In genomic region chr16:73034374-73034773, GRCh38 we compare ENCODE assay signal across 13 cellular contexts. TPM values are rescaled to one million over a fixed set of nuclear protein-coding genes. Genes with fewer than 3 reads are reported as not detected.
DNase-seq lines count a peak whose midpoint lies in the region; ATAC-seq lines count a peak whose summit lies in the region.
"Had no signal": no experiment of that assay in that cellular context is flagged by ENCODE, and none has a peak within 500 bp of the region (broad histone marks: within the 10 kb centered on the region; RNA-seq: fewer than 3 reads in every experiment).

No MANE protein-coding gene starts in this region.

- no peak overlapping the region for H3K14ac ChIP-seq in neuronal stem cell (ENCODE audit: low read length)

- H2AFZ ChIP-seq in neuronal stem cell (ENCODE audit: low read length) = no peak overlapping the region

- H3K4me2 ChIP-seq in neuronal stem cell (ENCODE audit: insufficient read depth, low read length, poor library complexity, severe bottlenecking) = no peak overlapping the region

- no peak overlapping the region for H4K8ac ChIP-seq in neuronal stem cell (ENCODE audit: low read depth, low read length)

- H3K18ac ChIP-seq in neuronal stem cell (ENCODE audit: low read length) = peak overlapping the region; percentile 1

- ATAC-seq in GM18511 (IDR thresholded peaks at IDR 0.05; ENCODE audit: unreplicated experiment) (peak; percentile 41), GM21576 (IDR thresholded peaks at IDR 0.05; ENCODE audit: unreplicated experiment) (peak; percentile 37), HG03469 (IDR thresholded peaks at IDR 0.05; ENCODE audit: unreplicated experiment) (peak; percentile 43)
- ATAC-seq: CD8-positive, alpha-beta T cell had no signal

- no peak overlapping the region for H2BK12ac ChIP-seq in neuronal stem cell (ENCODE audit: low read length)

- H2BK15ac ChIP-seq in neuronal stem cell (ENCODE audit: low read length) = no peak overlapping the region

- H3K79me1 ChIP-seq in neuronal stem cell (ENCODE audit: low read depth, low read length) = no peaks in the 10 kb centered on the region

- H3K9ac ChIP-seq in neuronal stem cell (ENCODE audit: low read depth, low read length, poor library complexity) = no peak overlapping the region

- DNase-seq in neuronal stem cell (ENCODE audit: low spot score) (no peak), NCI-H526 treated with DMSO at 0.1 percent for 48 hours (lab: John Stamatoyannopoulos, UW) (no peak), SKM-1 (lab: John Stamatoyannopoulos, UW; ENCODE audit: unreplicated experiment) (no peak), hippocampal formation (lab: John Stamatoyannopoulos, UW) (no peak), NCI-H524 (lab: John Stamatoyannopoulos, UW) (no peak)
- DNase-seq: CD8-positive, alpha-beta T cell; MV-4-11; T-helper 1 cell had no signal

- H3K4me3 ChIP-seq in neuronal stem cell (ENCODE audit: low read length in 2 of 2) = no peak overlapping the region
- H3K4me3 ChIP-seq: suprapubic skin had no signal

- H3K27ac ChIP-seq in neuronal stem cell (replicated peaks; ENCODE audit: low read length) = no peak overlapping the region
- H3K27ac ChIP-seq: HL-60, suprapubic skin had no signal

- no CpG with 5 or more reads among the region's 4 CpGs for WGBS in neuronal stem cell (ENCODE audit: extremely low coverage in 2 of 2, insufficient read length in 2 of 2, insufficient replicate concordance in 1 of 2), 2 donors

- H2BK5ac ChIP-seq in neuronal stem cell (ENCODE audit: low read length) = no peak overlapping the region

- H3K23ac ChIP-seq in neuronal stem cell (ENCODE audit: low read depth, low read length, poor library complexity) = no peak overlapping the region

- peaks cover 0 to 23% (median 0%) of the 10 kb centered on the region in 3 experiments for H3K27me3 ChIP-seq in neuronal stem cell (ENCODE audit: control insufficient read depth in 3 of 3, insufficient read depth in 3 of 3, low read depth in 1 of 3, low read length in 3 of 3)
- H3K27me3 ChIP-seq: suprapubic skin had no signal

- no peak overlapping the region for H3K4ac ChIP-seq in neuronal stem cell (ENCODE audit: low read length)

- no peaks in the 10 kb centered on the region for H3K9me3 ChIP-seq in neuronal stem cell (replicated peaks in 1 of 2; ENCODE audit: control insufficient read depth in 2 of 2, insufficient read depth in 1 of 2, low read depth in 1 of 2, low read length in 2 of 2)
- H3K9me3 ChIP-seq: suprapubic skin had no signal

- H3K36me3 ChIP-seq in neuronal stem cell (replicated peaks in 1 of 2; ENCODE audit: control insufficient read depth in 2 of 2, insufficient read depth in 2 of 2, low read length in 2 of 2) = peaks cover 0 to 8% of the 10 kb centered on the region in 2 donors
- H3K36me3 ChIP-seq: suprapubic skin had no signal

- peaks cover 52 to 70% of the 10 kb centered on the region in 2 donors for H3K4me1 ChIP-seq in neuronal stem cell (ENCODE audit: control insufficient read depth in 2 of 2, insufficient read depth in 1 of 2, low read depth in 1 of 2, low read length in 2 of 2)

- H2AK5ac ChIP-seq in neuronal stem cell (ENCODE audit: low read depth, low read length) = no peak overlapping the region

- no peak overlapping the region for H4K91ac ChIP-seq in neuronal stem cell (ENCODE audit: low read depth, low read length, poor library complexity)

- no peak overlapping the region for H2BK120ac ChIP-seq in neuronal stem cell (ENCODE audit: low read depth, low read length)

RNA-seq across cellular contexts. Expression of gene ZFHX3, which starts 13.6 kb away (rescaled TPM):
- polyA plus RNA-seq in neuronal stem cell (2013, experiment 1 of 2) = 1.8 TPM
- polyA plus RNA-seq in neuronal stem cell (2013, experiment 2 of 2) = 2.1 TPM
